ENCODE assay signal across 18 cellular contexts in genomic region chr1:102897537-102897936, GRCh38.
DNase-seq lines count a peak whose midpoint lies in the region; ATAC-seq, FAIRE-seq and TF ChIP-seq lines count a peak whose summit lies in the region.
"Had no signal": no experiment of that assay in that cellular context is flagged by ENCODE, and none has a peak within 500 bp of the region (broad histone marks: within the 10 kb centered on the region; RNA-seq: fewer than 3 reads in every experiment).

No MANE protein-coding gene starts in this region.

- in situ Hi-C loops in ACHN (cut with HindIII; ENCODE audit: low pct_ligation_motif_present, low pct_unique_long_range_greater_than_20kb, low sequenced_read_pairs), result no loop called here
- in situ Hi-C loops in IMR-90 (cut with MboI; ENCODE audit: low sequenced_read_pairs), result no loop called here
- in situ Hi-C loops in mammary epithelial cell (cut with MboI; ENCODE audit: low sequenced_read_pairs in 2 of 2), result no loop called here

- H2AFZ ChIP-seq in IMR-90 (replicated peaks; ENCODE audit: low read length, poor library complexity) (no peak overlapping the region), mammary epithelial cell (ENCODE audit: low read depth, low read length) (no peak overlapping the region)
- H2AFZ ChIP-seq: parathyroid adenoma had no signal

- peaks cover 3% of the 10 kb centered on the region for H3K36me3 Mint-ChIP-seq in mesothelial cell of epicardium

- H4K91ac ChIP-seq in IMR-90 (ENCODE audit: insufficient read depth, low read depth, low read length), result no peak overlapping the region

- H3K27ac Mint-ChIP-seq in mesothelial cell of epicardium, result no peak overlapping the region
- H3K27ac Mint-ChIP-seq: activated B cell treated with CpG ODN at 0.5 μM for 24 hours; activated naive CD8-positive, alpha-beta T cell treated with anti-CD3 and anti-CD28 coated beads, Interleukin-2, amount 50 U/mL, for 24 hours; H9 had no signal

- no peak overlapping the region for H3K14ac ChIP-seq in IMR-90 (replicated peaks; ENCODE audit: low read depth, low read length)

- dilution Hi-C loops in IMR-90 (cut with HindIII; ENCODE audit: low sequenced_read_pairs, unreplicated experiment) (no loop called here), mammary epithelial cell (cut with HindIII; ENCODE audit: low sequenced_read_pairs) (no loop called here)

- no peak overlapping the region for H3K56ac ChIP-seq in IMR-90 (ENCODE audit: extremely low read depth, insufficient read depth, low read length)

- POLR2A ChIA-PET in IMR-90 (lab: Charles Lee; ENCODE audit: unreplicated experiment), result no interaction called here

- H3K4me3 Mint-ChIP-seq in mesothelial cell of epicardium, result no peak overlapping the region
- H3K4me3 Mint-ChIP-seq: activated B cell treated with CpG ODN at 0.5 μM for 24 hours; activated naive CD8-positive, alpha-beta T cell treated with anti-CD3 and anti-CD28 coated beads, Interleukin-2, amount 50 U/mL, for 24 hours; H9 had no signal

- no peak overlapping the region for H3K4me3 ChIP-seq in IMR-90 (ENCODE audit: insufficient read depth, low read depth, low read length)
- no peak overlapping the region for H3K4me3 ChIP-seq in mammary epithelial cell (replicated peaks in 1 of 3; ENCODE audit: insufficient read depth in 1 of 3, low read depth in 2 of 3, low read length in 3 of 3)

- no peaks in the 10 kb centered on the region for H3K9me1 ChIP-seq in IMR-90 (ENCODE audit: insufficient read depth, low read length)

- TF ChIP-seq POLR2A in IMR-90 (IDR thresholded peaks at IDR 0.05; ENCODE audit: low read depth, low read length) (no peak), GM12891 (IDR thresholded peaks at IDR 0.05; ENCODE audit: low read depth, low read length) (no peak)

- H3K9me3 ChIP-seq in IMR-90 (ENCODE audit: control insufficient read depth, insufficient read depth, low read length) (no peaks in the 10 kb centered on the region), mammary epithelial cell (replicated peaks; ENCODE audit: insufficient read depth, low read length) (no peaks in the 10 kb centered on the region)

- no peak overlapping the region for H2AK5ac ChIP-seq in IMR-90 (ENCODE audit: low read depth, low read length)

- H2BK5ac ChIP-seq in IMR-90 (ENCODE audit: low read depth, low read length, poor library complexity, severe bottlenecking), result peak overlapping the region; percentile 80

- no peak overlapping the region for H4K8ac ChIP-seq in IMR-90 (ENCODE audit: low read depth in 2 of 2, low read length in 2 of 2)

- H2BK15ac ChIP-seq in IMR-90 (ENCODE audit: low read depth, low read length), result no peak overlapping the region

- no peaks in the 10 kb centered on the region for H3K79me2 ChIP-seq in mammary epithelial cell (ENCODE audit: insufficient read depth, low read length)
- H3K79me2 ChIP-seq: parathyroid adenoma had no signal

- H2BK120ac ChIP-seq in IMR-90 (ENCODE audit: low read depth, low read length), result peak overlapping the region; percentile 61; the same call in 1 of the 2 replicates

- H2BK20ac ChIP-seq in IMR-90 (ENCODE audit: low read depth, low read length), result no peak overlapping the region

- peaks cover 13% of the 10 kb centered on the region for H3K4me1 Mint-ChIP-seq in mesothelial cell of epicardium
- H3K4me1 Mint-ChIP-seq: activated B cell treated with CpG ODN at 0.5 μM for 24 hours; activated naive CD8-positive, alpha-beta T cell treated with anti-CD3 and anti-CD28 coated beads, Interleukin-2, amount 50 U/mL, for 24 hours; H9 had no signal

- no peak overlapping the region for H3K18ac ChIP-seq in IMR-90 (ENCODE audit: low read depth, low read length)

- FAIRE-seq in GM12891 (lab: Jason Lieb, UNC), result no peak
- FAIRE-seq: HepG2 had no signal

- H3K27me3 Mint-ChIP-seq in mesothelial cell of epicardium (ENCODE audit: low read depth), result no peaks in the 10 kb centered on the region
- H3K27me3 Mint-ChIP-seq: activated B cell treated with CpG ODN at 0.5 μM for 24 hours; activated naive CD8-positive, alpha-beta T cell treated with anti-CD3 and anti-CD28 coated beads, Interleukin-2, amount 50 U/mL, for 24 hours had no signal

- no peak overlapping the region for H3K9ac ChIP-seq in IMR-90 (ENCODE audit: low read depth, low read length)
- H3K9ac ChIP-seq in mammary epithelial cell (ENCODE audit: insufficient read depth, low read length), result no peak overlapping the region
- H3K9ac ChIP-seq: parathyroid adenoma had no signal

- no peaks in the 10 kb centered on the region for H3K4me1 ChIP-seq in IMR-90 (ENCODE audit: control insufficient read depth, insufficient read depth, low read length)
- peaks cover 6% of the 10 kb centered on the region for H3K4me1 ChIP-seq in mammary epithelial cell (ENCODE audit: insufficient read depth, low read length)
- H3K4me1 ChIP-seq: parathyroid adenoma had no signal

- H3K27me3 ChIP-seq in IMR-90 (ENCODE audit: control insufficient read depth, insufficient read depth, low read length) (no peaks in the 10 kb centered on the region), mammary epithelial cell (ENCODE audit: insufficient read depth, low read length) (no peaks in the 10 kb centered on the region)

- H4K20me1 ChIP-seq in IMR-90 (ENCODE audit: insufficient read depth, low read length) (no peaks in the 10 kb centered on the region), mammary epithelial cell (ENCODE audit: insufficient read depth, low read length) (no peaks in the 10 kb centered on the region)

- CTCF ChIA-PET in IMR-90 (lab: Yijun Ruan, JAX), result no interaction called here
- CTCF ChIA-PET in mammary epithelial cell (lab: Charles Lee; ENCODE audit: low non-redundant PET), result no interaction called here

- peak; percentile 19 for DNase-seq in ACHN
- peak; percentile 75 for DNase-seq in IMR-90
- DNase-seq in mammary epithelial cell, result peak; percentile 55
- peak; percentile 26 for DNase-seq in kidney glomerular epithelial cell (lab: John Stamatoyannopoulos, UW)
- DNase-seq in mesothelial cell of epicardium (ENCODE audit: low spot score in 2 of 2, unreplicated experiment in 2 of 2), result no peak
- no peak for DNase-seq in GM12891 (ENCODE audit: insufficient read length, low spot score)
- DNase-seq in OCI-M1 (lab: John Stamatoyannopoulos, UW), result no peak
- DNase-seq: activated B cell treated with CpG ODN at 0.5 μM for 24 hours; activated CD8-positive, alpha-beta memory T cell treated with anti-CD3 and anti-CD28 coated beads, Interleukin-2, amount 50 U/mL, for 48 hours; activated naive CD8-positive, alpha-beta T cell treated with anti-CD3 and anti-CD28 coated beads, Interleukin-2, amount 50 U/mL, for 24 hours; AML-193; DMS79 treated with DMSO at 0.1 percent for 48 hours; effector memory CD4-positive, alpha-beta T cell; H9; NCI-H774 had no signal

- no peaks in the 10 kb centered on the region for H3K9me3 Mint-ChIP-seq in mesothelial cell of epicardium
- H3K9me3 Mint-ChIP-seq: activated naive CD8-positive, alpha-beta T cell treated with anti-CD3 and anti-CD28 coated beads, Interleukin-2, amount 50 U/mL, for 24 hours; H9 had no signal

- H4K5ac ChIP-seq in IMR-90 (ENCODE audit: low read depth, low read length), result no peak overlapping the region

- no peak overlapping the region for H3K23ac ChIP-seq in IMR-90 (ENCODE audit: low read depth, low read length)

- BruUV-seq in IMR-90 (replicated peaks; lab: Mats Ljungman, UMichigan), result no TSS peak
- no TSS peak for BruUV-seq in mammary epithelial cell (replicated peaks; lab: Mats Ljungman, UMichigan)

- no peak overlapping the region for H3K4ac ChIP-seq in IMR-90 (ENCODE audit: low read depth, low read length)

- intact Hi-C loops in IMR-90 (cut with micrococcal nuclease) (no loop called here), mammary epithelial cell (cut with micrococcal nuclease) (no loop called here)

- no peaks in the 10 kb centered on the region for H3K36me3 ChIP-seq in IMR-90 (ENCODE audit: control insufficient read depth, insufficient read depth, low read length)
- no peaks in the 10 kb centered on the region for H3K36me3 ChIP-seq in mammary epithelial cell (ENCODE audit: insufficient read depth, low read length)

- no peaks in the 10 kb centered on the region for H3K79me1 ChIP-seq in IMR-90 (ENCODE audit: low read depth in 1 of 2, low read length in 2 of 2)

- no peak overlapping the region for H2AK9ac ChIP-seq in IMR-90 (replicated peaks; ENCODE audit: low read depth, low read length, poor library complexity)

- peak; percentile 95 for ATAC-seq in IMR-90 (ENCODE audit: low read depth)
- ATAC-seq in HG02973 (IDR thresholded peaks at IDR 0.05; ENCODE audit: unreplicated experiment), result no peak
- ATAC-seq: activated naive CD8-positive, alpha-beta T cell treated with anti-CD3 and anti-CD28 coated beads, Interleukin-2, amount 50 U/mL, for 24 hours; HepG2 had no signal

- no peak overlapping the region for H3K27ac ChIP-seq in IMR-90 (ENCODE audit: insufficient read depth, low read length)
- no peak overlapping the region for H3K27ac ChIP-seq in mammary epithelial cell (ENCODE audit: insufficient read depth, low read depth, low read length)
- H3K27ac ChIP-seq: parathyroid adenoma had no signal

- WGBS in IMR-90 (ENCODE audit: extremely low coverage in 2 of 2, insufficient read length in 1 of 2), 2 experiments, result no CpG with 5 or more reads among the region's 3 CpGs
- WGBS in mammary epithelial cell (ENCODE audit: low coverage, missing lambda C conversion rate), result 0% methylated on average over 3 of the region's 3 CpGs

- H3K4me2 ChIP-seq in IMR-90 (ENCODE audit: low read depth, low read length), result peak overlapping the region; percentile 46
- H3K4me2 ChIP-seq in mammary epithelial cell (ENCODE audit: insufficient read depth, low read depth, low read length), result no peak overlapping the region

- no peak for TF ChIP-seq RAD21 in IMR-90 (IDR thresholded peaks at IDR 0.05; ENCODE audit: low read length)

- TF ChIP-seq CTCF in IMR-90 (conservative IDR thresholded peaks at IDR 0.05; ENCODE audit: low read depth, low read length) (no peak), mammary epithelial cell (conservative IDR thresholded peaks at IDR 0.05 in 1 of 2, IDR thresholded peaks at IDR 0.05 in 1 of 2; ENCODE audit: extremely low read depth in 1 of 2, insufficient read depth in 1 of 2, low read depth in 1 of 2, low read length in 2 of 2) (no peak), mesothelial cell of epicardium (IDR thresholded peaks at IDR 0.05; ENCODE audit: unreplicated experiment) (no peak)

TF ChIP-seq in GM12891, 5 proteins besides CTCF, POLR2A, EP300 and RAD21:
- TF ChIP-seq SPI1 (IDR thresholded peaks at IDR 0.05; ENCODE audit: low read depth, low read length) (no peak), PAX5 (IDR thresholded peaks at IDR 0.05; ENCODE audit: insufficient read depth, low read length, severe bottlenecking) (no peak), POLR2AphosphoS5 (IDR thresholded peaks at IDR 0.05; ENCODE audit: low read depth, low read length) (no peak), TAF1 (IDR thresholded peaks at IDR 0.05; ENCODE audit: low read depth, low read length) (no peak), POU2F2 (IDR thresholded peaks at IDR 0.05; ENCODE audit: low read depth, low read length) (no peak)

Comparison
In these comparisons a context has a peak if more than half of its experiments do, and no peak if none do; other contexts are left out.
1. DNase-seq: peak in ACHN (single experiment), IMR-90 (single experiment), mammary epithelial cell (single experiment) and kidney glomerular epithelial cell (single experiment); none in mesothelial cell of epicardium (0 of 2), GM12891 (single experiment) and OCI-M1 (single experiment).